In genomic region chr1:154519661-154520060, GRCh38 we compare ENCODE assay signal across 1 cellular context.
TF ChIP-seq lines count a peak whose summit lies in the region.

No MANE protein-coding gene starts in this region.

TF ChIP-seq in endothelial cell of umbilical vein, 7 proteins besides CTCF, POLR2A, EP300 and RAD21:
- TF ChIP-seq MAX (IDR thresholded peaks at IDR 0.05; ENCODE audit: insufficient read depth, insufficient read length) (no peak), POLR2AphosphoS5 (IDR thresholded peaks at IDR 0.05; ENCODE audit: insufficient read depth, low read depth, low read length) (no peak), GATA2 (IDR thresholded peaks at IDR 0.05; ENCODE audit: insufficient read depth, insufficient read length, low read depth, low read length) (no peak), EZH2 (IDR thresholded peaks at IDR 0.05; ENCODE audit: borderline replicate concordance, low read depth, low read length, severe bottlenecking) (no peak), MYC (IDR thresholded peaks at IDR 0.05; ENCODE audit: low read depth, low read length) (no peak), FOS (IDR thresholded peaks at IDR 0.05; ENCODE audit: borderline replicate concordance, insufficient read depth, low read length) (no peak)
